12 cellular contexts compared by ENCODE assay signal in genomic region chr2:191167766-191168165, GRCh38. TPM values are rescaled to one million over a fixed set of nuclear protein-coding genes. Genes with fewer than 3 reads are reported as not detected.
DNase-seq lines count a peak whose midpoint lies in the region; ATAC-seq and TF ChIP-seq lines count a peak whose summit lies in the region.
"Had no signal": no experiment of that assay in that cellular context is flagged by ENCODE, and none has a peak within 500 bp of the region (broad histone marks: within the 10 kb centered on the region; RNA-seq: fewer than 3 reads in every experiment).

No MANE protein-coding gene starts in this region.

- CTCF ChIA-PET in SK-N-SH (lab: Yijun Ruan, JAX) = interaction anchor here (1.1 to 2.2 kb wide), 2 partner anchors 13 to 333 kb away, joined by 4 to 13 read pairs; no protein-coding TSS in a partner anchor

- no peak overlapping the region for H3K9ac ChIP-seq in SK-N-SH

- no peak for TF ChIP-seq RAD21 in SK-N-SH (IDR thresholded peaks at IDR 0.05; ENCODE audit: low read length)

- H3K4me1 ChIP-seq in SK-N-SH (ENCODE audit: control insufficient read depth in 1 of 2, insufficient read depth in 2 of 2, low read depth in 1 of 2, low read length in 1 of 2) (peaks cover 14 to 41% of the 10 kb centered on the region in 2 experiments), sigmoid colon (peaks cover 0 to 10% (median 6%) of the 10 kb centered on the region in 4 donors)

- POLR2A ChIA-PET in SK-N-SH (lab: Yijun Ruan, JAX) = no interaction called here

- H3K36me3 ChIP-seq in SK-N-SH (replicated peaks in 1 of 2; ENCODE audit: control insufficient read depth in 1 of 2, insufficient read depth in 2 of 2, low read length in 1 of 2) (no peaks in the 10 kb centered on the region), sigmoid colon (no peaks in the 10 kb centered on the region)

- H2AFZ ChIP-seq in SK-N-SH (ENCODE audit: low read depth) = no peak overlapping the region
- H2AFZ ChIP-seq: GM23338 had no signal

- H3K4me2 ChIP-seq in SK-N-SH = no peak overlapping the region
- H3K4me2 ChIP-seq: GM23338 had no signal

- H3K27ac ChIP-seq in SK-N-SH (ENCODE audit: low read depth in 2 of 2, low read length in 1 of 2) = peak overlapping the region; percentile 40 to 53; a peak in 2 of 4 replicates
- peak overlapping the region in 1 of 4 donors; percentile 25 for H3K27ac ChIP-seq in sigmoid colon

- H4K20me1 ChIP-seq in SK-N-SH (ENCODE audit: insufficient read depth) = no peaks in the 10 kb centered on the region; the same call in 1 of the 2 replicates

- TF ChIP-seq POLR2A in sigmoid colon (IDR thresholded peaks at IDR 0.05) = no peak

- no peak overlapping the region for H3K4me3 ChIP-seq in SK-N-SH (ENCODE audit: low read depth in 2 of 2, low read length in 1 of 2)
- H3K4me3 ChIP-seq in fibroblast of the aortic adventitia (ENCODE audit: low read depth, low read length) = no peak overlapping the region
- no peak overlapping the region for H3K4me3 ChIP-seq in sigmoid colon
- H3K4me3 ChIP-seq: GM23338 had no signal

- no peaks in the 10 kb centered on the region for H3K9me2 ChIP-seq in SK-N-SH

- DNase-seq in GM04504 (ENCODE audit: low read depth) (peak; percentile 96), SK-N-SH (no peak), fibroblast of the aortic adventitia (ENCODE audit: low read depth) (peak; percentile 97), sigmoid colon (peak; percentile 67), GM20000 (ENCODE audit: low spot score) (no peak), glomerular visceral epithelial cell (ENCODE audit: extremely low spot score) (no peak), T-helper 9 cell (no peak)
- DNase-seq: KBM-7; NCI-H2107; stimulated activated CD4-positive, alpha-beta T cell treated with anti-CD3 and anti-CD28 coated beads, Interleukin-2, amount 100 ng/mL, for 24 hours had no signal

- TF ChIP-seq EP300 in SK-N-SH (IDR thresholded peaks at IDR 0.05; ENCODE audit: borderline replicate concordance in 1 of 2, low read depth in 1 of 2, low read length in 1 of 2) (0 out of 4 replicates have a peak, but pooled peaks of 1 of the 2 experiments have one; percentile 32), sigmoid colon (IDR thresholded peaks at IDR 0.05) (no peak)

- peaks cover 31% of the 10 kb centered on the region for H3F3A ChIP-seq in SK-N-SH (replicated peaks; ENCODE audit: insufficient read depth)

- no peaks in the 10 kb centered on the region for H3K9me3 ChIP-seq in SK-N-SH
- H3K9me3 ChIP-seq in sigmoid colon = no peaks in the 10 kb centered on the region

- no peaks in the 10 kb centered on the region for H3K79me2 ChIP-seq in SK-N-SH (ENCODE audit: insufficient read depth)

- no peak for TF ChIP-seq CTCF in SK-N-SH (IDR thresholded peaks at IDR 0.05)
- no peak for TF ChIP-seq CTCF in fibroblast of the aortic adventitia (IDR thresholded peaks at IDR 0.05; ENCODE audit: insufficient read depth, low read length)
- TF ChIP-seq CTCF in sigmoid colon (IDR thresholded peaks at IDR 0.05) = no peak
- TF ChIP-seq CTCF in GM20000 (IDR thresholded peaks at IDR 0.05; ENCODE audit: extremely low read depth, missing control alignments) = no peak

- H3K27me3 ChIP-seq in SK-N-SH (ENCODE audit: insufficient read depth) (no peaks in the 10 kb centered on the region), sigmoid colon (no peaks in the 10 kb centered on the region)

- 22% methylated on average over 2 of the region's 2 CpGs for WGBS in SK-N-SH (ENCODE audit: low lambda C conversion rate)
- 14 to 56% methylated on average over 2 of the region's 2 CpGs for WGBS in sigmoid colon, 2 donors

- no peak for ATAC-seq in GM21528 (IDR thresholded peaks at IDR 0.05; ENCODE audit: low FRiP score, unreplicated experiment)
- ATAC-seq: GM23338 had no signal

- intact Hi-C loops in sigmoid colon (cut with DNase I) = loop anchor here (5.0 kb wide), 1 partner anchor 335 kb away; no protein-coding TSS in a partner anchor

TF ChIP-seq in SK-N-SH, 30 proteins besides CTCF, POLR2A, EP300 and RAD21:
- TF ChIP-seq POLR2AphosphoS5 (IDR thresholded peaks at IDR 0.05; ENCODE audit: low read depth, low read length) (peak; percentile 39; the same call in 1 of the 2 replicates), NFIC (IDR thresholded peaks at IDR 0.05; ENCODE audit: borderline replicate concordance) (peak; percentile 75), FOXM1 (IDR thresholded peaks at IDR 0.05; ENCODE audit: low read depth) (no peak), RXRA (IDR thresholded peaks at IDR 0.05; ENCODE audit: borderline replicate concordance, low read depth) (peak; percentile 26; the same call in 1 of the 2 replicates), JUND (IDR thresholded peaks at IDR 0.05) (peak; percentile 33; the same call in 1 of the 2 replicates), FOSL2 (IDR thresholded peaks at IDR 0.05; ENCODE audit: borderline replicate concordance, low read depth) (peak; percentile 19; the same call in 1 of the 2 replicates), TCF12 (IDR thresholded peaks at IDR 0.05) (peak; percentile 88), PBX3 (IDR thresholded peaks at IDR 0.05) (peak; percentile 56; the same call in 1 of the 2 replicates), ELF1 (IDR thresholded peaks at IDR 0.05) (no peak), TEAD4 (IDR thresholded peaks at IDR 0.05; ENCODE audit: borderline replicate concordance, insufficient read depth) (no peak), IRF3 (IDR thresholded peaks at IDR 0.05; ENCODE audit: low read depth, low read length) (no peak)

RNA-seq across cellular contexts. Expression of gene STAT4, which starts 17.0 kb away (rescaled TPM):
- polyA plus RNA-seq in SK-N-SH (2012; rRNA removed) = 0.12 and 0.19 TPM in 2 replicates
- 0.10 and 0.16 TPM in 2 replicates for polyA plus RNA-seq in SK-N-SH (2012; cell fraction: cytosol; rRNA removed)
- 0.18 and 0.76 TPM in 2 replicates for polyA plus RNA-seq in SK-N-SH (2012; cell fraction: nucleus; rRNA removed)
- 0.54 and 0.98 TPM in 2 replicates for total RNA-seq in fibroblast of the aortic adventitia (ENCODE audit: low replicate concordance)
- total RNA-seq in sigmoid colon = 1 to 10 TPM in 1 of 4 donors, under 1 TPM in 2, not detected in 1; 0.68 to 2.3 (median 0.71) TPM
- 1 to 10 TPM in 1 of 3 donors, under 1 TPM in 2; 0.46 to 4.6 (median 0.60) TPM for polyA plus RNA-seq in sigmoid colon

Comparison
In these comparisons a context has a peak if more than half of its experiments do, and no peak if none do; other contexts are left out.
1. DNase-seq: peak in GM04504 (single experiment), fibroblast of the aortic adventitia (single experiment) and sigmoid colon (single experiment); none in SK-N-SH (single experiment), GM20000 (single experiment), glomerular visceral epithelial cell (single experiment) and T-helper 9 cell (single experiment).